8 cellular contexts compared by ENCODE assay signal in genomic region chr12:45217846-45218245, GRCh38. TPM values are rescaled to one million over a fixed set of nuclear protein-coding genes. Genes with fewer than 3 reads are reported as not detected.
DNase-seq lines count a peak whose midpoint lies in the region; TF ChIP-seq lines count a peak whose summit lies in the region.
"Had no signal": no experiment of that assay in that cellular context is flagged by ENCODE, and none has a peak within 500 bp of the region (broad histone marks: within the 10 kb centered on the region; RNA-seq: fewer than 3 reads in every experiment).

No MANE protein-coding gene starts in this region.

- H3F3A ChIP-seq in GM23248 (ENCODE audit: insufficient read depth) = peaks cover 28% of the 10 kb centered on the region

- WGBS in GM23248 (ENCODE audit: low coverage in 1 of 2, low lambda C conversion rate in 2 of 2, missing lambda C conversion rate in 2 of 2), 2 experiments = 37 to 40% methylated on average over 2 of the region's 2 CpGs

- H3K4me1 ChIP-seq in GM23248 (ENCODE audit: insufficient read depth) (peaks cover 21% of the 10 kb centered on the region), SJSA1 (replicated peaks) (peaks cover 9% of the 10 kb centered on the region; the same call in 1 of the 2 replicates), skeletal muscle satellite cell (ENCODE audit: control insufficient read depth, insufficient read depth, low read length) (peaks cover 8% of the 10 kb centered on the region)

- peak; percentile 16 for DNase-seq in GM23248
- DNase-seq in SJSA1 (ENCODE audit: low read depth in 1 of 2, low spot score in 2 of 2) = peak in 1 of 2 experiments; percentile 37
- no peak for DNase-seq in fibroblast of pulmonary artery (ENCODE audit: low read depth)
- no peak for DNase-seq in SW480 (ENCODE audit: low spot score)
- DNase-seq in activated effector memory CD4-positive, alpha-beta T cell treated with Interleukin-2 at 50 U/mL for 16 hours = no peak
- no peak for DNase-seq in stimulated activated naive CD4-positive, alpha-beta T cell (lab: John Stamatoyannopoulos, UW)
- DNase-seq: NCI-H774 had no signal

- H3K4me2 ChIP-seq in GM23248 (ENCODE audit: unreplicated experiment) = peak overlapping the region; percentile 96
- H3K4me2 ChIP-seq in skeletal muscle satellite cell (ENCODE audit: low read length) = peak overlapping the region; percentile 90

- H3K4me3 ChIP-seq in GM23248 (peak overlapping the region; percentile 95), SJSA1 (peak overlapping the region; percentile 73), fibroblast of pulmonary artery (replicated peaks; ENCODE audit: low read depth, low read length) (peak overlapping the region; percentile 85), skeletal muscle satellite cell (ENCODE audit: low read length) (peak overlapping the region; percentile 76)

- no peak for TF ChIP-seq CTCF in fibroblast of pulmonary artery (IDR thresholded peaks at IDR 0.05; ENCODE audit: low read length, missing control alignments)

- no peaks in the 10 kb centered on the region for H3K9me2 ChIP-seq in GM23248 (ENCODE audit: insufficient read depth)

- peak overlapping the region; percentile 86 for H3K27ac ChIP-seq in GM23248
- H3K27ac ChIP-seq in SJSA1 = peak overlapping the region; percentile 78

- peaks cover 64% of the 10 kb centered on the region for H3K79me2 ChIP-seq in GM23248 (ENCODE audit: insufficient read depth)

- in situ Hi-C loops in GM23248 (cut with MboI) = no loop called here

- H4K20me1 ChIP-seq in GM23248 (ENCODE audit: insufficient read depth) = no peaks in the 10 kb centered on the region

- H3K9me3 ChIP-seq in GM23248 (ENCODE audit: low read depth) (no peaks in the 10 kb centered on the region), SJSA1 (replicated peaks) (no peaks in the 10 kb centered on the region), skeletal muscle satellite cell (replicated peaks; ENCODE audit: low read length) (no peaks in the 10 kb centered on the region)

- H3K9ac ChIP-seq in GM23248 = peak overlapping the region; percentile 95
- H3K9ac ChIP-seq in skeletal muscle satellite cell (ENCODE audit: low read depth, low read length) = peak overlapping the region; percentile 99

- no peak overlapping the region for H2AFZ ChIP-seq in GM23248

- H3K36me3 ChIP-seq in GM23248 (ENCODE audit: low read depth) (no peaks in the 10 kb centered on the region), SJSA1 (peaks cover 7% of the 10 kb centered on the region; the same call in 1 of the 2 replicates), skeletal muscle satellite cell (ENCODE audit: insufficient read depth, low read length) (no peaks in the 10 kb centered on the region)

- H3K27me3 ChIP-seq in GM23248 (replicated peaks; ENCODE audit: insufficient read depth) (no peaks in the 10 kb centered on the region), SJSA1 (replicated peaks) (no peaks in the 10 kb centered on the region), skeletal muscle satellite cell (ENCODE audit: control insufficient read depth, insufficient read depth, low read length) (no peaks in the 10 kb centered on the region)

RNA-seq across cellular contexts. Expression of gene ANO6, which starts 2.0 kb away (rescaled TPM):
- 65.4 and 75.4 TPM in 2 replicates for total RNA-seq in GM23248 (2014; rRNA removed; shearing (Covaris generic))
- 48.4 and 50.1 TPM in 2 replicates for polyA plus RNA-seq in GM23248 (2016; fragmentation: Nextera tagmentation; extraction: Ambion mirVana)
- 57.5 and 88.8 TPM in 2 replicates for total RNA-seq in SJSA1 (2014; rRNA removed; shearing (Covaris generic))
- total RNA-seq in skeletal muscle satellite cell (2012; rRNA removed) = 28.9 and 35.2 TPM in 2 replicates
